ENCODE assay signal across 25 cellular contexts in genomic region chr7:39613577-39613976, GRCh38. TPM values are rescaled to one million over a fixed set of nuclear protein-coding genes. Genes with fewer than 3 reads are reported as not detected.
DNase-seq lines count a peak whose midpoint lies in the region; ATAC-seq and TF ChIP-seq lines count a peak whose summit lies in the region.
"Had no signal": no experiment of that assay in that cellular context is flagged by ENCODE, and none has a peak within 500 bp of the region (broad histone marks: within the 10 kb centered on the region; RNA-seq: fewer than 3 reads in every experiment).

No MANE protein-coding gene starts in this region.

- POLR2A ChIA-PET in activated CD8-positive, alpha-beta T cell treated with anti-CD3 and anti-CD28 coated beads for 36 hours (lab: Charles Lee): interaction anchor here (2.8 kb wide), 1 partner anchor 10 kb away, joined by 12 read pairs; the partner anchor contains the start of gene RALA

- peak; percentile 62 for DNase-seq in GM23248
- no peak for DNase-seq in epithelial cell of prostate (ENCODE audit: low read depth, low spot score)
- DNase-seq in osteoblast (ENCODE audit: insufficient read length, low spot score, missing footprints): no peak
- no peak for DNase-seq in activated CD8-positive, alpha-beta T cell treated with anti-CD3 and anti-CD28 coated beads for 36 hours
- DNase-seq in activated gamma-delta T cell (lab: John Stamatoyannopoulos, UW): no peak
- DNase-seq in glomerular visceral epithelial cell (ENCODE audit: extremely low spot score): no peak
- DNase-seq: activated CD4-positive, alpha-beta T cell treated with anti-CD3 and anti-CD28 coated beads, Interleukin-2, amount 10 ng/mL, durations not matched to agents 7 days and 5 days; activated CD8-positive, alpha-beta memory T cell treated with anti-CD3 and anti-CD28 coated beads, Interleukin-2, amount 10 ng/mL, durations not matched to agents 7 days and 5 days; activated naive CD4-positive, alpha-beta T cell treated with anti-CD3 and anti-CD28 coated beads for 36 hours; activated T-cell treated with anti-CD3 and anti-CD28 coated beads, Interleukin-2, amount 50 U/mL, for 72 hours; adrenal gland; DMS53; effector CD8-positive, alpha-beta T cell; left ventricle myocardium inferior; natural killer cell; NCI-H1092; NCI-H187; Peyer's patch; SIG-M5; T1000; tibial artery had no signal

- peaks cover 14% of the 10 kb centered on the region for H3K4me1 Mint-ChIP-seq in activated CD8-positive, alpha-beta T cell treated with anti-CD3 and anti-CD28 coated beads for 36 hours (ENCODE audit: low read depth)

- TF ChIP-seq CTCF in osteoblast (IDR thresholded peaks at IDR 0.05; ENCODE audit: extremely low read depth, low read depth, low read length): no peak
- no peak for TF ChIP-seq CTCF in activated CD8-positive, alpha-beta T cell treated with anti-CD3 and anti-CD28 coated beads for 36 hours (IDR thresholded peaks at IDR 0.05)

- no peaks in the 10 kb centered on the region for H3K27me3 ChIP-seq in GM23248 (replicated peaks; ENCODE audit: insufficient read depth)
- H3K27me3 ChIP-seq in osteoblast (ENCODE audit: insufficient read depth, low read length): no peaks in the 10 kb centered on the region
- H3K27me3 ChIP-seq: adrenal gland, Peyer's patch had no signal

- H3K36me3 ChIP-seq in GM23248 (ENCODE audit: low read depth): no peaks in the 10 kb centered on the region
- no peaks in the 10 kb centered on the region for H3K36me3 ChIP-seq in osteoblast (ENCODE audit: insufficient read depth, low read length)
- H3K36me3 ChIP-seq: adrenal gland, BLaER1, left ventricle myocardium inferior, Peyer's patch, tibial artery had no signal

- peak overlapping the region; percentile 47 for H3K4me2 ChIP-seq in GM23248 (ENCODE audit: unreplicated experiment)
- no peak overlapping the region for H3K4me2 ChIP-seq in osteoblast (ENCODE audit: insufficient read depth, low read length)
- H3K4me2 ChIP-seq: BLaER1 had no signal

- H3K9me3 Mint-ChIP-seq in activated CD8-positive, alpha-beta T cell treated with anti-CD3 and anti-CD28 coated beads for 36 hours: no peaks in the 10 kb centered on the region
- H3K9me3 Mint-ChIP-seq: activated CD4-positive, alpha-beta T cell treated with anti-CD3 and anti-CD28 coated beads, Interleukin-2, amount 10 ng/mL, durations not matched to agents 7 days and 5 days; activated naive CD4-positive, alpha-beta T cell treated with anti-CD3 and anti-CD28 coated beads for 36 hours; activated T-cell treated with anti-CD3 and anti-CD28 coated beads, Interleukin-2, amount 50 U/mL, for 72 hours; natural killer cell; WTC11 had no signal

- H3K4me1 ChIP-seq in GM23248 (ENCODE audit: insufficient read depth) (peaks cover 62% of the 10 kb centered on the region), osteoblast (ENCODE audit: insufficient read depth, low read length) (peaks cover 40% of the 10 kb centered on the region)
- H3K4me1 ChIP-seq: adrenal gland had no signal

- in situ Hi-C loops in GM23248 (cut with MboI): no loop called here

- H3K4me3 Mint-ChIP-seq in activated CD8-positive, alpha-beta T cell treated with anti-CD3 and anti-CD28 coated beads for 36 hours: no peak overlapping the region
- H3K4me3 Mint-ChIP-seq: activated CD4-positive, alpha-beta T cell treated with anti-CD3 and anti-CD28 coated beads, Interleukin-2, amount 10 ng/mL, durations not matched to agents 7 days and 5 days; activated CD8-positive, alpha-beta memory T cell treated with anti-CD3 and anti-CD28 coated beads, Interleukin-2, amount 10 ng/mL, durations not matched to agents 7 days and 5 days; activated naive CD4-positive, alpha-beta T cell treated with anti-CD3 and anti-CD28 coated beads for 36 hours; activated T-cell treated with anti-CD3 and anti-CD28 coated beads, Interleukin-2, amount 50 U/mL, for 72 hours; natural killer cell; WTC11 had no signal

- peak; percentile 67 for ATAC-seq in SK-N-SH treated with all-trans-retinoic acid at 6 μM for 48 hours
- ATAC-seq in activated CD8-positive, alpha-beta T cell treated with anti-CD3 and anti-CD28 coated beads for 36 hours: no peak
- ATAC-seq: activated CD8-positive, alpha-beta memory T cell treated with anti-CD3 and anti-CD28 coated beads, Interleukin-2, amount 10 ng/mL, durations not matched to agents 7 days and 5 days; activated T-cell treated with anti-CD3 and anti-CD28 coated beads, Interleukin-2, amount 50 U/mL, for 72 hours; esophagus mucosa; natural killer cell; WTC11 had no signal

- H3K79me2 ChIP-seq in GM23248 (ENCODE audit: insufficient read depth) (no peaks in the 10 kb centered on the region), osteoblast (ENCODE audit: insufficient read depth, low read length) (no peaks in the 10 kb centered on the region)

- no peaks in the 10 kb centered on the region for H4K20me1 ChIP-seq in GM23248 (ENCODE audit: insufficient read depth)
- H4K20me1 ChIP-seq in osteoblast (ENCODE audit: insufficient read depth, low read length): no peaks in the 10 kb centered on the region
- H4K20me1 ChIP-seq: BLaER1 had no signal

- CTCF ChIA-PET in activated CD8-positive, alpha-beta T cell treated with anti-CD3 and anti-CD28 coated beads for 36 hours (lab: Charles Lee): interaction anchor here (1.0 to 3.4 kb wide), 2 partner anchors 34 to 37 kb away, joined by 4 to 16 read pairs; no protein-coding TSS in a partner anchor

- H3K9me3 ChIP-seq in GM23248 (ENCODE audit: low read depth): no peaks in the 10 kb centered on the region
- H3K9me3 ChIP-seq in osteoblast (ENCODE audit: low read depth, low read length): no peaks in the 10 kb centered on the region
- H3K9me3 ChIP-seq: adrenal gland, BLaER1, left ventricle myocardium inferior, Peyer's patch, tibial artery had no signal

- intact Hi-C loops in activated CD8-positive, alpha-beta T cell treated with anti-CD3 and anti-CD28 coated beads for 36 hours (cut with micrococcal nuclease): no loop called here

- no peak overlapping the region for H3K4me3 ChIP-seq in GM23248
- no peak overlapping the region for H3K4me3 ChIP-seq in osteoblast (ENCODE audit: insufficient read depth, low read length)
- H3K4me3 ChIP-seq: adrenal gland, BLaER1, left ventricle myocardium inferior, Peyer's patch, tibial artery had no signal

- 14 to 15% methylated on average over 4 of the region's 4 CpGs for WGBS in GM23248 (ENCODE audit: low coverage in 1 of 2, low lambda C conversion rate in 2 of 2, missing lambda C conversion rate in 2 of 2), 2 experiments

- no peaks in the 10 kb centered on the region for H3K9me2 ChIP-seq in GM23248 (ENCODE audit: insufficient read depth)

- H2AFZ ChIP-seq in GM23248 (no peak overlapping the region), osteoblast (ENCODE audit: low read length) (peak overlapping the region; percentile 48)

- peaks cover 15% of the 10 kb centered on the region for H3K27me3 Mint-ChIP-seq in activated CD8-positive, alpha-beta T cell treated with anti-CD3 and anti-CD28 coated beads for 36 hours

- no peak overlapping the region for H3K27ac Mint-ChIP-seq in activated CD8-positive, alpha-beta T cell treated with anti-CD3 and anti-CD28 coated beads for 36 hours
- H3K27ac Mint-ChIP-seq: activated CD8-positive, alpha-beta memory T cell treated with anti-CD3 and anti-CD28 coated beads, Interleukin-2, amount 10 ng/mL, durations not matched to agents 7 days and 5 days; activated naive CD4-positive, alpha-beta T cell treated with anti-CD3 and anti-CD28 coated beads for 36 hours; activated T-cell treated with anti-CD3 and anti-CD28 coated beads, Interleukin-2, amount 50 U/mL, for 72 hours; natural killer cell; WTC11 had no signal

- H3F3A ChIP-seq in GM23248 (ENCODE audit: insufficient read depth): peaks cover 34% of the 10 kb centered on the region

- H3K27ac ChIP-seq in GM23248 (peak overlapping the region; percentile 35), epithelial cell of prostate (peak overlapping the region; percentile 54), osteoblast (ENCODE audit: low read depth, low read length) (no peak overlapping the region)
- H3K27ac ChIP-seq: adrenal gland, BLaER1, left ventricle myocardium inferior, Peyer's patch, tibial artery had no signal

- no peak overlapping the region for H3K9ac ChIP-seq in GM23248
- H3K9ac ChIP-seq: BLaER1 had no signal

- no peaks in the 10 kb centered on the region for H3K36me3 Mint-ChIP-seq in activated CD8-positive, alpha-beta T cell treated with anti-CD3 and anti-CD28 coated beads for 36 hours (ENCODE audit: low read depth)
- H3K36me3 Mint-ChIP-seq: natural killer cell, WTC11 had no signal

TF ChIP-seq in SK-N-SH treated with all-trans-retinoic acid at 6 μM for 48 hours, 23 proteins besides CTCF, POLR2A, EP300 and RAD21 (continues in another document):
- TF ChIP-seq TCF4 (CRISPR knock-in tag; IDR thresholded peaks at IDR 0.05; ENCODE audit: borderline replicate concordance): no peak
- TF ChIP-seq, protein P1, sequence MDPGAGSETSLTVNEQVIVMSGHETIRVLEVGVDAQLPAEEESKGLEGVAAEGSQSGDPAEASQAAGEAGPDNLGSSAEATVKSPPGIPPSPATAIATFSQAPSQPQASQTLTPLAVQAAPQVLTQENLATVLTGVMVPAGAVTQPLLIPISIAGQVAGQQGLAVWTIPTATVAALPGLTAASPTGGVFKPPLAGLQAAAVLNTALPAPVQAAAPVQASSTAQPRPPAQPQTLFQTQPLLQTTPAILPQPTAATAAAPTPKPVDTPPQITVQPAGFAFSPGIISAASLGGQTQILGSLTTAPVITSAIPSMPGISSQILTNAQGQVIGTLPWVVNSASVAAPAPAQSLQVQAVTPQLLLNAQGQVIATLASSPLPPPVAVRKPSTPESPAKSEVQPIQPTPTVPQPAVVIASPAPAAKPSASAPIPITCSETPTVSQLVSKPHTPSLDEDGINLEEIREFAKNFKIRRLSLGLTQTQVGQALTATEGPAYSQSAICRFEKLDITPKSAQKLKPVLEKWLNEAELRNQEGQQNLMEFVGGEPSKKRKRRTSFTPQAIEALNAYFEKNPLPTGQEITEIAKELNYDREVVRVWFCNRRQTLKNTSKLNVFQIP (CRISPR knock-in tag; IDR thresholded peaks at IDR 0.05; ENCODE audit: borderline replicate concordance, low read depth): no peak
- no peak for TF ChIP-seq TOX (CRISPR knock-in tag; IDR thresholded peaks at IDR 0.05; ENCODE audit: borderline replicate concordance)

RNA-seq across cellular contexts. Expression of gene RALA, which starts 9.8 kb away (rescaled TPM):
- 21.7 and 23.1 TPM in 2 replicates for total RNA-seq in GM23248 (2014; rRNA removed; shearing (Covaris generic))
- polyA plus RNA-seq in GM23248 (2016; fragmentation: Nextera tagmentation; extraction: Ambion mirVana): 79.2 and 82.8 TPM in 2 replicates
- 38.4 and 44.5 TPM in 2 replicates for total RNA-seq in osteoblast
- 10 to 100 TPM; 32.5 to 32.8 TPM for total RNA-seq in activated CD8-positive, alpha-beta T cell treated with anti-CD3 and anti-CD28 coated beads for 36 hours

RNA-seq across cellular contexts. Expression of gene YAE1, which starts 47.4 kb away (rescaled TPM):
- total RNA-seq in GM23248 (2014; rRNA removed; shearing (Covaris generic)): 21.8 and 22.4 TPM in 2 replicates
- polyA plus RNA-seq in GM23248 (2016; fragmentation: Nextera tagmentation; extraction: Ambion mirVana): 40.5 and 43.5 TPM in 2 replicates
- 29.0 and 32.7 TPM in 2 replicates for total RNA-seq in osteoblast
- 10 to 100 TPM in 1 of 2 experiments, 1 to 10 TPM in 1; 9.6 to 10.9 TPM for total RNA-seq in activated CD8-positive, alpha-beta T cell treated with anti-CD3 and anti-CD28 coated beads for 36 hours
